ENCODE assay signal across 8 cellular contexts in genomic region chr5:179906795-179907569, GRCh38. TPM values are rescaled to one million over a fixed set of nuclear protein-coding genes. Genes with fewer than 3 reads are reported as not detected.
DNase-seq lines count a peak whose midpoint lies in the region; ATAC-seq and TF ChIP-seq lines count a peak whose summit lies in the region.

No MANE protein-coding gene starts in this region.

- H3K27me3 ChIP-seq in SU-DHL-6 (ENCODE audit: low read length) (no peaks in the 10 kb centered on the region), right lobe of liver (no peaks in the 10 kb centered on the region)

- H3K27ac ChIP-seq in SU-DHL-6 (ENCODE audit: low read depth, low read length) (peak overlapping the region; percentile 23; the same call in 1 of the 2 replicates), right lobe of liver (peak overlapping the region in 2 of 3 donors; percentile 36)

- H3K4me1 ChIP-seq in right lobe of liver, result peaks cover 0 to 15% (median 0%) of the 10 kb centered on the region in 4 donors

- H3K4me1 Mint-ChIP-seq in chondrocyte (ENCODE audit: low read depth), result peaks cover 17% of the 10 kb centered on the region

- H3K36me3 Mint-ChIP-seq in chondrocyte (ENCODE audit: low read depth), result peaks cover 8% of the 10 kb centered on the region

- peak overlapping the region; percentile 89 for H3K4me3 Mint-ChIP-seq in chondrocyte (ENCODE audit: unreplicated experiment)

- H4K20me1 ChIP-seq in SU-DHL-6 (ENCODE audit: low read depth, low read length), result no peaks in the 10 kb centered on the region

- H3K4me3 ChIP-seq in SU-DHL-6 (ENCODE audit: insufficient read depth, low read length, poor library complexity, severe bottlenecking), result peak overlapping the region; percentile 88
- H3K4me3 ChIP-seq in right lobe of liver, result peak overlapping the region; percentile 53 to 71 (median 65)

- DNase-seq in GM10266 (ENCODE audit: extremely low spot score) (peak; percentile 52), chondrocyte (ENCODE audit: low spot score) (peak; percentile 77), right lobe of liver (peak in 2 of 3 donors; percentile 43 to 62), DMS79 (lab: John Stamatoyannopoulos, UW) (no peak), NCI-H1930 (lab: John Stamatoyannopoulos, UW) (no peak)
- peak; percentile 37 for DNase-seq in stimulated activated naive CD8-positive, alpha-beta T cell treated with anti-CD3 and anti-CD28 coated beads, Interleukin-15, Interleukin-2, amounts not matched to agents 100 U/mL and 50 U/mL, for 24 hours

- no peak for TF ChIP-seq CTCF in GM10266 (IDR thresholded peaks at IDR 0.05; ENCODE audit: control insufficient read depth, insufficient read depth, low read depth, missing control alignments)
- no peak for TF ChIP-seq CTCF in SU-DHL-6 (IDR thresholded peaks at IDR 0.05; ENCODE audit: insufficient read depth, low read length, poor library complexity, severe bottlenecking)
- TF ChIP-seq CTCF in chondrocyte (IDR thresholded peaks at IDR 0.05), result no peak
- no peak for TF ChIP-seq CTCF in right lobe of liver (IDR thresholded peaks at IDR 0.05)

- H3K36me3 ChIP-seq in SU-DHL-6 (ENCODE audit: low read length) (no peaks in the 10 kb centered on the region), right lobe of liver (peaks cover 0 to 9% (median 0%) of the 10 kb centered on the region in 4 donors)

- no peak for TF ChIP-seq POLR2A in right lobe of liver (IDR thresholded peaks at IDR 0.05)

- 0% methylated on average over 6 of the region's 54 CpGs for WGBS in right lobe of liver (ENCODE audit: insufficient coverage, low coverage, low lambda C conversion rate, missing lambda C conversion rate)

- no peaks in the 10 kb centered on the region for H3K9me2 ChIP-seq in SU-DHL-6 (replicated peaks; ENCODE audit: insufficient read depth, low read length)

- H3K27ac Mint-ChIP-seq in chondrocyte (ENCODE audit: unreplicated experiment), result peak overlapping the region; percentile 88

- H3K4me2 ChIP-seq in SU-DHL-6 (ENCODE audit: low read depth, low read length, poor library complexity, severe bottlenecking), result peak overlapping the region; percentile 73

- no peaks in the 10 kb centered on the region for H3K9me3 Mint-ChIP-seq in chondrocyte (ENCODE audit: low read depth)

- intact Hi-C loops in right lobe of liver (cut with DNase I), result no loop called here

- ATAC-seq in HG02938 (IDR thresholded peaks at IDR 0.05; ENCODE audit: unreplicated experiment) (peak; percentile 31), right lobe of liver (peak; percentile 23 to 47 (median 34))
- ATAC-seq in stimulated activated naive CD8-positive, alpha-beta T cell treated with anti-CD3 and anti-CD28 coated beads, Interleukin-15, Interleukin-2, amounts not matched to agents 100 U/mL and 50 U/mL, for 24 hours, result peak; percentile 10

- no peaks in the 10 kb centered on the region for H3K27me3 Mint-ChIP-seq in chondrocyte (ENCODE audit: low read depth)

- H3K9ac ChIP-seq in SU-DHL-6 (ENCODE audit: low read length), result peak overlapping the region; percentile 75

- H3K9me3 ChIP-seq in SU-DHL-6 (ENCODE audit: insufficient read depth, low read length) (no peaks in the 10 kb centered on the region), right lobe of liver (no peaks in the 10 kb centered on the region)

- 0 out of 2 replicates have a peak, but pooled peaks cover 5% of the 10 kb centered on the region for H3F3A ChIP-seq in SU-DHL-6 (ENCODE audit: insufficient read depth)

- peaks cover 16% of the 10 kb centered on the region for H3K79me2 ChIP-seq in SU-DHL-6 (ENCODE audit: insufficient read depth, low read length)

- peak overlapping the region; percentile 57 for H2AFZ ChIP-seq in SU-DHL-6 (ENCODE audit: low read depth, low read length, severe bottlenecking)

RNA-seq across cellular contexts. Expression of gene TBC1D9B, which starts 0.7 kb away (rescaled TPM):
- 107 to 130 TPM (median 118 TPM) in 3 replicates for total RNA-seq in chondrocyte
- 10 to 100 TPM; 58.7 to 81.9 (median 69.5) TPM for total RNA-seq in right lobe of liver

RNA-seq across cellular contexts. Expression of gene MRNIP, which starts 48.4 kb away (rescaled TPM):
- 13.4 to 20.0 TPM (median 16.4 TPM) in 3 replicates for total RNA-seq in chondrocyte
- 10 to 100 TPM in 3 of 6 experiments, 1 to 10 TPM in 3; 4.7 to 14.7 (median 9.0) TPM for total RNA-seq in right lobe of liver

Comparison
In these comparisons a context has a peak if more than half of its experiments do, and no peak if none do; other contexts are left out.
1. DNase-seq: peak in GM10266 (single experiment), chondrocyte (single experiment), right lobe of liver (2 of 3) and stimulated activated naive CD8-positive, alpha-beta T cell treated with anti-CD3 and anti-CD28 coated beads, Interleukin-15, Interleukin-2, amounts not matched to agents 100 U/mL and 50 U/mL, for 24 hours (single experiment); none in DMS79 (single experiment) and NCI-H1930 (0 of 2).
2. Peak in every context shown above with its lines, with median percentiles within 50 percentile points of each other: ATAC-seq.